ENCODE assay signal across 16 cellular contexts in the genomic region with DNA sequence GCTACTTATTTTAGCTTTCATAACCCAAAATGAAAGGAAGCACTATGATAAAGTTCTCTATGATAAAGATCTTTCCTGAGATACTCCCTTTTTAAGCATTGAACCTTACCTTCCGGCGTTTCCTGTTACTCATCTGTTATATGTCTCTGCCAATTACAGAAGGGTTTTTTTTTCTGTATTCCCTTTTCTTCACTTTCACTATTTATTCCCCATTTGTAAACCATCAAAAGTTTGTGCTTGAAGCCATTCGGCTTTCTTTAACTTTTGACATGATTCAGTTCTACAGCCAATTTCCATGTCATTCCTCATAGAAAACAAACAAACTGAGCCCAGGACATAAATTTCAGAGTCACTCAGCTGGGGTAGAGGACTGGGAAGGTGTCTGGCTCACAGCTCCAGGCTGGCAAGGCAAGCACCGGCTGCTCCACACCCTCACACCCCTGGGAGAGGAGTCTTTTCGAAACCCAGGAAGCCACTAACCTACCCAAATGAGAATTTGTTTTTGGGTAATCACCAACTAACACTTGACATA.
DNase-seq lines count a peak whose midpoint lies in the region; ATAC-seq and TF ChIP-seq lines count a peak whose summit lies in the region.
"Had no signal": no experiment of that assay in that cellular context is flagged by ENCODE, and none has a peak within 500 bp of the region (broad histone marks: within the 10 kb centered on the region; RNA-seq: fewer than 3 reads in every experiment).

No MANE protein-coding gene starts in this region.

- H3K4me3 Mint-ChIP-seq in endodermal cell (no peak overlapping the region), progenitor cell of endocrine pancreas (ENCODE audit: low read depth) (no peak overlapping the region)
- no peak overlapping the region for H3K4me3 Mint-ChIP-seq in activated CD4-positive, alpha-beta T cell treated with anti-CD3 and anti-CD28 coated beads for 36 hours

- no peak overlapping the region for H3K27ac ChIP-seq in endodermal cell (ENCODE audit: low read depth, low read length)
- no peak overlapping the region for H3K27ac ChIP-seq in mesenchymal stem cell (ENCODE audit: low read length, poor library complexity, severe bottlenecking)
- H3K27ac ChIP-seq: psoas muscle had no signal

- CTCF ChIA-PET in activated CD4-positive, alpha-beta T cell treated with anti-CD3 and anti-CD28 coated beads for 36 hours (lab: Charles Lee): interaction anchor here (1.0 kb wide), 1 partner anchor 421 kb away, joined by 3 read pairs; no protein-coding TSS in a partner anchor

- ATAC-seq in activated CD4-positive, alpha-beta T cell treated with anti-CD3 and anti-CD28 coated beads for 36 hours: no peak
- ATAC-seq: psoas muscle had no signal

- no peak overlapping the region for H2BK5ac ChIP-seq in mesenchymal stem cell (ENCODE audit: low read depth, low read length, poor library complexity, severe bottlenecking)

- H4K8ac ChIP-seq in mesenchymal stem cell (ENCODE audit: low read length): peak overlapping the region; percentile 27

- H3K4me1 Mint-ChIP-seq in endodermal cell: peaks cover 18% of the 10 kb centered on the region
- H3K4me1 Mint-ChIP-seq in activated CD4-positive, alpha-beta T cell treated with anti-CD3 and anti-CD28 coated beads for 36 hours: peaks cover 29% of the 10 kb centered on the region
- H3K4me1 Mint-ChIP-seq in progenitor cell of endocrine pancreas (ENCODE audit: low read depth): peaks cover 10% of the 10 kb centered on the region

- peaks cover 4% of the 10 kb centered on the region for H3K9me3 ChIP-seq in endodermal cell (ENCODE audit: control insufficient read depth, low read length)
- H3K9me3 ChIP-seq in mesenchymal stem cell (ENCODE audit: control insufficient read depth, low read length): no peaks in the 10 kb centered on the region
- H3K9me3 ChIP-seq: psoas muscle had no signal

- H2BK120ac ChIP-seq in mesenchymal stem cell (ENCODE audit: low read depth, low read length): peak overlapping the region; percentile 64

- no peaks in the 10 kb centered on the region for H3K36me3 Mint-ChIP-seq in endodermal cell (ENCODE audit: low read depth)
- no peaks in the 10 kb centered on the region for H3K36me3 Mint-ChIP-seq in activated CD4-positive, alpha-beta T cell treated with anti-CD3 and anti-CD28 coated beads for 36 hours (ENCODE audit: low read depth)
- peaks cover 2% of the 10 kb centered on the region for H3K36me3 Mint-ChIP-seq in progenitor cell of endocrine pancreas (ENCODE audit: insufficient read depth)
- H3K36me3 Mint-ChIP-seq: IgD-negative memory B cell had no signal

- no peak overlapping the region for H3K27ac Mint-ChIP-seq in endodermal cell
- H3K27ac Mint-ChIP-seq in activated CD4-positive, alpha-beta T cell treated with anti-CD3 and anti-CD28 coated beads for 36 hours: no peak overlapping the region
- H3K27ac Mint-ChIP-seq in progenitor cell of endocrine pancreas: no peak overlapping the region

- TF ChIP-seq CTCF in endodermal cell (conservative IDR thresholded peaks at IDR 0.05) (no peak), progenitor cell of endocrine pancreas (IDR thresholded peaks at IDR 0.05; ENCODE audit: unreplicated experiment) (no peak)

- DNase-seq in EH (ENCODE audit: low read depth): peak; percentile 15
- peak; percentile 29 for DNase-seq in NCI-H226
- no peak for DNase-seq in endodermal cell
- peak; percentile 31 for DNase-seq in mesenchymal stem cell
- DNase-seq in activated CD4-positive, alpha-beta T cell treated with anti-CD3 and anti-CD28 coated beads for 36 hours: no peak
- no peak for DNase-seq in progenitor cell of endocrine pancreas (ENCODE audit: low spot score, unreplicated experiment)
- no peak for DNase-seq in hypothalamus (lab: John Stamatoyannopoulos, UW)
- DNase-seq in hippocampal formation (lab: John Stamatoyannopoulos, UW): no peak
- DNase-seq: activated T-cell treated with anti-CD3 and anti-CD28 coated beads, Interleukin-2, amount 50 U/mL, for 48 hours; AML-193; DMS79; NCI-H526; psoas muscle; stimulated activated CD4-positive, alpha-beta T cell treated with anti-CD3 and anti-CD28 coated beads, Interleukin-4, amount 100 ng/mL, for 24 hours; stimulated activated naive CD4-positive, alpha-beta T cell had no signal

- no peaks in the 10 kb centered on the region for H3K27me3 Mint-ChIP-seq in endodermal cell (ENCODE audit: insufficient read depth)
- peaks cover 27% of the 10 kb centered on the region for H3K27me3 Mint-ChIP-seq in activated CD4-positive, alpha-beta T cell treated with anti-CD3 and anti-CD28 coated beads for 36 hours
- H3K27me3 Mint-ChIP-seq in progenitor cell of endocrine pancreas: no peaks in the 10 kb centered on the region
- H3K27me3 Mint-ChIP-seq: IgD-negative memory B cell had no signal

- H3K4me3 ChIP-seq in endodermal cell (ENCODE audit: low read length) (peak overlapping the region; percentile 4), mesenchymal stem cell (ENCODE audit: insufficient read depth in 1 of 2, low read depth in 1 of 2, low read length in 2 of 2) (no peak overlapping the region)
- H3K4me3 ChIP-seq: psoas muscle had no signal

- intact Hi-C loops in activated CD4-positive, alpha-beta T cell treated with anti-CD3 and anti-CD28 coated beads for 36 hours (cut with DNase I, micrococcal nuclease): no loop called here

- no peak overlapping the region for H3K14ac ChIP-seq in mesenchymal stem cell (ENCODE audit: low read length in 2 of 2)

- H3K4ac ChIP-seq in mesenchymal stem cell (ENCODE audit: low read depth in 1 of 2, low read length in 2 of 2): peak overlapping the region; percentile 79 to 85

- peak overlapping the region; percentile 36 for H2AFZ ChIP-seq in mesenchymal stem cell (ENCODE audit: low read depth, low read length)

- no peaks in the 10 kb centered on the region for H3K79me1 ChIP-seq in mesenchymal stem cell (replicated peaks; ENCODE audit: low read length, poor library complexity, severe bottlenecking)

- H3K9me3 Mint-ChIP-seq in endodermal cell (peaks cover 5% of the 10 kb centered on the region), progenitor cell of endocrine pancreas (ENCODE audit: low read depth) (peaks cover 8% of the 10 kb centered on the region)
- no peaks in the 10 kb centered on the region for H3K9me3 Mint-ChIP-seq in activated CD4-positive, alpha-beta T cell treated with anti-CD3 and anti-CD28 coated beads for 36 hours (ENCODE audit: low read depth)

- no peaks in the 10 kb centered on the region for H3K36me3 ChIP-seq in endodermal cell (ENCODE audit: control insufficient read depth, insufficient read depth, low read length)
- no peaks in the 10 kb centered on the region for H3K36me3 ChIP-seq in mesenchymal stem cell (ENCODE audit: control insufficient read depth in 1 of 2, insufficient read depth in 2 of 2, low read depth in 1 of 2, low read length in 2 of 2)

- H3K27me3 ChIP-seq in endodermal cell (ENCODE audit: control insufficient read depth, insufficient read depth, low read length, poor library complexity, severe bottlenecking): no peaks in the 10 kb centered on the region
- H3K27me3 ChIP-seq in mesenchymal stem cell (ENCODE audit: control insufficient read depth in 1 of 2, insufficient read depth in 1 of 2, low read length in 2 of 2): no peaks in the 10 kb centered on the region

- peak overlapping the region; percentile 18 to 69 for H3K18ac ChIP-seq in mesenchymal stem cell (ENCODE audit: low read depth in 1 of 2, low read length in 2 of 2)

- H3K9ac ChIP-seq in endodermal cell (ENCODE audit: extremely low read depth, low read length, poor library complexity, severe bottlenecking) (no peak overlapping the region), mesenchymal stem cell (ENCODE audit: low read length) (peak overlapping the region; percentile 18)

- no peak overlapping the region for H3K4me2 ChIP-seq in mesenchymal stem cell (ENCODE audit: low read length, poor library complexity, severe bottlenecking)

- no peak overlapping the region for H3K23ac ChIP-seq in mesenchymal stem cell (ENCODE audit: low read length in 2 of 2)

- no peak overlapping the region for H2BK15ac ChIP-seq in mesenchymal stem cell (ENCODE audit: low read depth, poor library complexity, severe bottlenecking)

- 87 to 96% methylated on average over 3 to 5 of the region's 5 CpGs for WGBS in endodermal cell (ENCODE audit: insufficient coverage in 1 of 2, insufficient read length in 1 of 2), 2 experiments
- WGBS in mesenchymal stem cell: 13% methylated on average over 5 of the region's 5 CpGs

- POLR2A ChIA-PET in activated CD4-positive, alpha-beta T cell treated with anti-CD3 and anti-CD28 coated beads for 36 hours (lab: Charles Lee): no interaction called here

- H3K4me1 ChIP-seq in endodermal cell (ENCODE audit: control insufficient read depth, insufficient read depth, low read length) (peaks cover 8% of the 10 kb centered on the region), mesenchymal stem cell (ENCODE audit: control insufficient read depth, insufficient read depth, low read depth, low read length) (no peaks in the 10 kb centered on the region)
- H3K4me1 ChIP-seq: psoas muscle had no signal

- H4K91ac ChIP-seq in mesenchymal stem cell (ENCODE audit: low read length): peak overlapping the region; percentile 82

- H2BK12ac ChIP-seq in mesenchymal stem cell (ENCODE audit: low read length in 2 of 2): no peak overlapping the region

- no peak overlapping the region for H2AK5ac ChIP-seq in mesenchymal stem cell (ENCODE audit: low read length, severe bottlenecking)

Comparison
In these comparisons a context has a peak if more than half of its experiments do, and no peak if none do; other contexts are left out.
1. DNase-seq: peak in EH (single experiment), NCI-H226 (single experiment) and mesenchymal stem cell (single experiment); none in endodermal cell (single experiment), activated CD4-positive, alpha-beta T cell treated with anti-CD3 and anti-CD28 coated beads for 36 hours (single experiment), progenitor cell of endocrine pancreas (single experiment), hypothalamus (0 of 51) and hippocampal formation (0 of 2).